Comparison of ENCODE assay signal across 8 cellular contexts in genomic region chr18:9869713-9870430, GRCh38. TPM values are rescaled to one million over a fixed set of nuclear protein-coding genes. Genes with fewer than 3 reads are reported as not detected.
A peak's percentile ranks its signal among the peaks of the same experiment; 100 is the strongest.
DNase-seq lines count a peak whose midpoint lies in the region; ATAC-seq, FAIRE-seq and TF ChIP-seq lines count a peak whose summit lies in the region.

No MANE protein-coding gene starts in this region.

- no peak overlapping the region for H3K27ac ChIP-seq in right atrium auricular region

- intact Hi-C loops in posterior cingulate gyrus (cut with DNase I) = no loop called here

- ATAC-seq in HG02870 (IDR thresholded peaks at IDR 0.05; ENCODE audit: unreplicated experiment) (peak; percentile 80), GM19397 (IDR thresholded peaks at IDR 0.05; ENCODE audit: unreplicated experiment) (no peak)

- DNase-seq in GM12892 (ENCODE audit: insufficient read length) (peak; percentile 24), RKO (ENCODE audit: low spot score) (peak; percentile 64), glomerular visceral epithelial cell (ENCODE audit: extremely low spot score) (peak; percentile 41), NCI-H2081 (lab: John Stamatoyannopoulos, UW) (no peak), right atrium auricular region (ENCODE audit: low spot score) (no peak), posterior cingulate gyrus (no peak)

- FAIRE-seq in GM12892 (lab: Jason Lieb, UNC) = peak; percentile 88

- H3K27me3 ChIP-seq in right atrium auricular region = no peaks in the 10 kb centered on the region

- no peak overlapping the region for H3K4me3 ChIP-seq in right atrium auricular region

- H3K4me1 ChIP-seq in right atrium auricular region = peaks cover 0 to 6% of the 10 kb centered on the region in 2 donors

- no peaks in the 10 kb centered on the region for H3K36me3 ChIP-seq in right atrium auricular region

- peaks cover 0 to 10% of the 10 kb centered on the region in 2 donors for H3K9me3 ChIP-seq in right atrium auricular region

- no peak for TF ChIP-seq CTCF in right atrium auricular region (IDR thresholded peaks at IDR 0.05)

- TF ChIP-seq POLR2A in GM12892 (IDR thresholded peaks at IDR 0.05; ENCODE audit: low read depth, low read length) = no peak

RNA-seq across cellular contexts. Expression of gene TXNDC2, which starts 15.9 kb away (rescaled TPM):
- polyA plus RNA-seq in GM12892 (2012; ENCODE audit: missing spikeins) = not detected
- total RNA-seq in right atrium auricular region = not detected

RNA-seq across cellular contexts. Expression of gene VAPA, which starts 43.9 kb away (rescaled TPM):
- 149 TPM for polyA plus RNA-seq in GM12892 (2012; ENCODE audit: missing spikeins)
- total RNA-seq in right atrium auricular region = 100 to 1,000 TPM; 213 to 227 TPM

Comparison
In these comparisons a context has a peak if more than half of its experiments do, and no peak if none do; other contexts are left out.
1. DNase-seq: peak in GM12892 (single experiment), RKO (single experiment) and glomerular visceral epithelial cell (single experiment); none in NCI-H2081 (0 of 2), right atrium auricular region (single experiment) and posterior cingulate gyrus (0 of 10).